ENCODE assay signal across 8 cellular contexts in the genomic region with DNA sequence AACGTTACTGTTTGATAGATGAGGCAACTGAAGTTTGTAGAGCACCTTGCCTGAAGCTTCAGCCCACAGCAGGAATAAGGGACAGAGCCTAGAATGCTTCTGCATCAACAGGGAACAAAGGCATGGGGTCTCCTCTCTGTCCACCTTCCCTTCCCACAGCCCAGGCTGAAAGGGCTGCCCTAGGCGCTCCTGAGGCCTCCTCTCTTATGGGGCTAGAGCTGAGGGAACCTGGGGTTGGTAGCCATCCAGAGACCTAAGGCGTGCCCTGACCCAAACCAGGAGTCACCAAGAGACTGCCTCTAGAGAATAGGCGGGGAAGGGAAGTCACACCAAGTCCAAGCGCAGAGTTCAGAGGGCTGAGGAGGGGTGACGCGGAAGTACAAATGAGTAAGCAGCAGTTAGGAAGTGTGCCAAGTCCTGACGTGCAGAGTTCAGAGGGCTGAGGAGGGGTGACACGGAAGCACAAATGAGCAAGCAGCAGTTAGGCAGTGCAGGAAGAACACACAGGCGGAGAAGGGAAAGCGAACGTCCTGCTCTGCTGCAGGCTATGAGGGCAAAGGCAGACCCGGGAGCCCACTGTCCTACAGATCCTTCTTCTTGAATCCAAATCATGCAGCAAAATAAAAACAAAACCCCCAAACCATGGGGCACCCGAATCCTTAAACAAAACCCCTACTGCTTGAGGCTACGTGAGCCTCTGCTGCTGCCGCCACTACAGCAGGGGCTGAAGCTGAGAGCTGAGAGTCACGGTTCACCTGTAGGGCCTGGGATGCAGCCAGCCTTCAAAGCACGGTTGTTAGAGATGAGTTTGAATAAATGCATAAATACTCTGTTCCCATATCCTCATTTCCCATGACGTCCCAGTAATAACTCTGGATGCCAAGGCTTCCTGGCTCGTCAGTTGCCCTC. TPM values are rescaled to one million over a fixed set of nuclear protein-coding genes. Genes with fewer than 3 reads are reported as not detected.
DNase-seq lines count a peak whose midpoint lies in the region; ATAC-seq and TF ChIP-seq lines count a peak whose summit lies in the region.

No MANE protein-coding gene starts in this region.

- H3K4me3 ChIP-seq in coronary artery = peak overlapping the region; percentile 15

- TF ChIP-seq CTCF in coronary artery (IDR thresholded peaks at IDR 0.05) = no peak

- H3K27ac ChIP-seq in coronary artery = peak overlapping the region; percentile 11 to 65

- DNase-seq in CD1c-positive myeloid dendritic cell (ENCODE audit: extremely low spot score) (peak; percentile 98), M059J (ENCODE audit: low read depth) (peak; percentile 89), coronary artery (ENCODE audit: low spot score) (peak; percentile 80), medulla oblongata (ENCODE audit: extremely low spot score) (peak; percentile 89), NCI-H748 (lab: John Stamatoyannopoulos, UW; ENCODE audit: unreplicated experiment) (no peak)
- DNase-seq in activated CD4-positive, alpha-beta T cell treated with anti-CD3 and anti-CD28 coated beads for 4 hours = peak; percentile 87 to 90
- peak; percentile 82 for DNase-seq in stimulated activated CD8-positive, alpha-beta memory T cell treated with anti-CD3 and anti-CD28 coated beads, Interleukin-12 subunit alpha, Interleukin-12 subunit beta, amount 100 ng/mL, for 1 hour (ENCODE audit: low read depth)

- ATAC-seq in GM21390 (IDR thresholded peaks at IDR 0.05; ENCODE audit: unreplicated experiment) = peak; percentile 49

RNA-seq across cellular contexts. Expression of gene SPG7, which starts 2.7 kb away (rescaled TPM):
- total RNA-seq in M059J (2014; rRNA removed; shearing (Covaris generic)) = 69.6 and 77.5 TPM in 2 replicates

RNA-seq across cellular contexts. Expression of gene ANKRD11, which starts 15.1 kb away (rescaled TPM):
- total RNA-seq in M059J (2014; rRNA removed; shearing (Covaris generic)) = 21.4 and 47.1 TPM in 2 replicates

RNA-seq across cellular contexts. Expression of gene RPL13, which starts 55.0 kb away (rescaled TPM):
- 2,167 and 2,261 TPM in 2 replicates for total RNA-seq in M059J (2014; rRNA removed; shearing (Covaris generic))
